Comparison of ENCODE assay signal across 9 cellular contexts in genomic region chr12:131850856-131851559, GRCh38. TPM values are rescaled to one million over a fixed set of nuclear protein-coding genes. Genes with fewer than 3 reads are reported as not detected.
DNase-seq lines count a peak whose midpoint lies in the region; ATAC-seq and TF ChIP-seq lines count a peak whose summit lies in the region.
"Had no signal": no experiment of that assay in that cellular context is flagged by ENCODE, and none has a peak within 500 bp of the region (broad histone marks: within the 10 kb centered on the region; RNA-seq: fewer than 3 reads in every experiment).

No MANE protein-coding gene starts in this region.

- no peaks in the 10 kb centered on the region for H3K9me3 ChIP-seq in left lung

- H3K27ac ChIP-seq in left lung, result no peak overlapping the region

- peak in 1 of 2 donors; percentile 48 for TF ChIP-seq CTCF in left lung (IDR thresholded peaks at IDR 0.05)

- peak; percentile 93 for ATAC-seq in left lung
- no peak for ATAC-seq in HG03460 (IDR thresholded peaks at IDR 0.05; ENCODE audit: unreplicated experiment)
- no peak for ATAC-seq in activated CD4-positive, alpha-beta T cell treated with anti-CD3 and anti-CD28 coated beads for 36 hours

- intact Hi-C loops in activated CD4-positive, alpha-beta memory T cell treated with anti-CD3 and anti-CD28 coated beads for 36 hours (cut with micrococcal nuclease), result no loop called here
- intact Hi-C loops in left lung (cut with DNase I), result no loop called here
- intact Hi-C loops in activated CD4-positive, alpha-beta T cell treated with anti-CD3 and anti-CD28 coated beads for 36 hours (cut with DNase I, micrococcal nuclease), result no loop called here

- no peak overlapping the region for H3K27ac Mint-ChIP-seq in activated CD4-positive, alpha-beta memory T cell treated with anti-CD3 and anti-CD28 coated beads for 36 hours
- no peak overlapping the region for H3K27ac Mint-ChIP-seq in T-helper 2 cell treated with Interferon-gamma antibody and Interleukin-4, amounts not matched to agents 5 μg/mL and 100 μg/mL, for 36 hours
- H3K27ac Mint-ChIP-seq in activated CD4-positive, alpha-beta T cell treated with anti-CD3 and anti-CD28 coated beads for 36 hours, result no peak overlapping the region

- peaks cover 0 to 3% of the 10 kb centered on the region in 2 donors for H3K36me3 ChIP-seq in left lung

- H3K4me3 ChIP-seq in left lung, result no peak overlapping the region

- H3K4me3 Mint-ChIP-seq in activated CD4-positive, alpha-beta memory T cell treated with anti-CD3 and anti-CD28 coated beads for 36 hours, result no peak overlapping the region
- H3K4me3 Mint-ChIP-seq in T-helper 2 cell treated with Interferon-gamma antibody and Interleukin-4, amounts not matched to agents 5 μg/mL and 100 μg/mL, for 36 hours, result no peak overlapping the region
- no peak overlapping the region for H3K4me3 Mint-ChIP-seq in activated CD4-positive, alpha-beta T cell treated with anti-CD3 and anti-CD28 coated beads for 36 hours

- peaks cover 0 to 51% of the 10 kb centered on the region in 2 donors for H3K27me3 ChIP-seq in left lung

- CTCF ChIA-PET in activated CD4-positive, alpha-beta memory T cell treated with anti-CD3 and anti-CD28 coated beads for 36 hours (lab: Charles Lee), result interaction anchor here (0.6 kb wide), 1 partner anchor 99 kb away, joined by 3 read pairs; the partner anchor contains the start of gene EP400
- CTCF ChIA-PET in activated CD4-positive, alpha-beta T cell treated with anti-CD3 and anti-CD28 coated beads for 36 hours (lab: Charles Lee), result no interaction called here

- no peaks in the 10 kb centered on the region for H3K9me3 Mint-ChIP-seq in activated CD4-positive, alpha-beta memory T cell treated with anti-CD3 and anti-CD28 coated beads for 36 hours
- no peaks in the 10 kb centered on the region for H3K9me3 Mint-ChIP-seq in T-helper 2 cell treated with Interferon-gamma antibody and Interleukin-4, amounts not matched to agents 5 μg/mL and 100 μg/mL, for 36 hours
- H3K9me3 Mint-ChIP-seq in activated CD4-positive, alpha-beta T cell treated with anti-CD3 and anti-CD28 coated beads for 36 hours (ENCODE audit: low read depth), result no peaks in the 10 kb centered on the region

- H3K4me1 ChIP-seq in left lung, result peaks cover 0 to 4% of the 10 kb centered on the region in 2 donors

- peaks cover 4% of the 10 kb centered on the region for H3K27me3 Mint-ChIP-seq in activated CD4-positive, alpha-beta memory T cell treated with anti-CD3 and anti-CD28 coated beads for 36 hours
- no peaks in the 10 kb centered on the region for H3K27me3 Mint-ChIP-seq in T-helper 2 cell treated with Interferon-gamma antibody and Interleukin-4, amounts not matched to agents 5 μg/mL and 100 μg/mL, for 36 hours (ENCODE audit: low read depth)
- peaks cover under 1% of the 10 kb centered on the region for H3K27me3 Mint-ChIP-seq in activated CD4-positive, alpha-beta T cell treated with anti-CD3 and anti-CD28 coated beads for 36 hours

- POLR2A ChIA-PET in activated CD4-positive, alpha-beta memory T cell treated with anti-CD3 and anti-CD28 coated beads for 36 hours (lab: Charles Lee), result no interaction called here
- POLR2A ChIA-PET in activated CD4-positive, alpha-beta T cell treated with anti-CD3 and anti-CD28 coated beads for 36 hours (lab: Charles Lee), result no interaction called here

- no peaks in the 10 kb centered on the region for H3K4me1 Mint-ChIP-seq in activated CD4-positive, alpha-beta memory T cell treated with anti-CD3 and anti-CD28 coated beads for 36 hours (ENCODE audit: low read depth)
- H3K4me1 Mint-ChIP-seq in T-helper 2 cell treated with Interferon-gamma antibody and Interleukin-4, amounts not matched to agents 5 μg/mL and 100 μg/mL, for 36 hours (ENCODE audit: low read depth), result no peaks in the 10 kb centered on the region
- no peaks in the 10 kb centered on the region for H3K4me1 Mint-ChIP-seq in activated CD4-positive, alpha-beta T cell treated with anti-CD3 and anti-CD28 coated beads for 36 hours

- H3K36me3 Mint-ChIP-seq in activated CD4-positive, alpha-beta memory T cell treated with anti-CD3 and anti-CD28 coated beads for 36 hours, result no peaks in the 10 kb centered on the region
- no peaks in the 10 kb centered on the region for H3K36me3 Mint-ChIP-seq in T-helper 2 cell treated with Interferon-gamma antibody and Interleukin-4, amounts not matched to agents 5 μg/mL and 100 μg/mL, for 36 hours (ENCODE audit: low read depth)
- no peaks in the 10 kb centered on the region for H3K36me3 Mint-ChIP-seq in activated CD4-positive, alpha-beta T cell treated with anti-CD3 and anti-CD28 coated beads for 36 hours (ENCODE audit: low read depth)

- peak; percentile 26 for DNase-seq in stimulated activated CD4-positive, alpha-beta T cell treated with anti-CD3 and anti-CD28 coated beads, Interleukin-1b, Interleukin-23, amount 100 ng/mL, for 48 hours
- DNase-seq in stimulated activated CD4-positive, alpha-beta T cell treated with anti-CD3 and anti-CD28 coated beads, Interleukin-12 subunit alpha, Interleukin-12 subunit beta, amount 100 ng/mL, for 4 hours, result no peak
- peak; percentile 45 for DNase-seq in activated CD4-positive, alpha-beta memory T cell treated with anti-CD3 and anti-CD28 coated beads for 36 hours
- DNase-seq in left lung (no peak), dedifferentiated amniotic fluid mesenchymal stem cell (ENCODE audit: extremely low spot score) (no peak)
- no peak for DNase-seq in T-helper 2 cell treated with Interferon-gamma antibody and Interleukin-4, amounts not matched to agents 5 μg/mL and 100 μg/mL, for 36 hours (ENCODE audit: low spot score)
- no peak for DNase-seq in activated CD4-positive, alpha-beta T cell treated with anti-CD3 and anti-CD28 coated beads for 36 hours
- DNase-seq: MM.1S had no signal

RNA-seq across cellular contexts. Expression of gene MMP17, which starts 22.8 kb away (rescaled TPM):
- total RNA-seq in activated CD4-positive, alpha-beta memory T cell treated with anti-CD3 and anti-CD28 coated beads for 36 hours, result under 1 TPM; 0.48 to 0.87 TPM
- total RNA-seq in left lung, result 1 to 10 TPM; 2.7 to 5.2 TPM
- not detected for total RNA-seq in activated CD4-positive, alpha-beta T cell treated with anti-CD3 and anti-CD28 coated beads for 36 hours

RNA-seq across cellular contexts. Expression of gene ULK1, which starts 43.4 kb away (rescaled TPM):
- total RNA-seq in activated CD4-positive, alpha-beta memory T cell treated with anti-CD3 and anti-CD28 coated beads for 36 hours, result 10 to 100 TPM; 13.8 to 17.8 TPM
- total RNA-seq in left lung, result 10 to 100 TPM; 21.6 to 30.0 TPM
- 10 to 100 TPM; 12.9 to 14.4 TPM for total RNA-seq in activated CD4-positive, alpha-beta T cell treated with anti-CD3 and anti-CD28 coated beads for 36 hours

Comparison
In these comparisons a context has a peak if more than half of its experiments do, and no peak if none do; other contexts are left out.
1. DNase-seq: peak in stimulated activated CD4-positive, alpha-beta T cell treated with anti-CD3 and anti-CD28 coated beads, Interleukin-1b, Interleukin-23, amount 100 ng/mL, for 48 hours (single experiment) and activated CD4-positive, alpha-beta memory T cell treated with anti-CD3 and anti-CD28 coated beads for 36 hours (single experiment); none in stimulated activated CD4-positive, alpha-beta T cell treated with anti-CD3 and anti-CD28 coated beads, Interleukin-12 subunit alpha, Interleukin-12 subunit beta, amount 100 ng/mL, for 4 hours (single experiment), left lung (0 of 2), dedifferentiated amniotic fluid mesenchymal stem cell (single experiment), T-helper 2 cell treated with Interferon-gamma antibody and Interleukin-4, amounts not matched to agents 5 μg/mL and 100 μg/mL, for 36 hours (single experiment) and activated CD4-positive, alpha-beta T cell treated with anti-CD3 and anti-CD28 coated beads for 36 hours (single experiment).